ENCODE assay signal across 17 cellular contexts in the genomic region with DNA sequence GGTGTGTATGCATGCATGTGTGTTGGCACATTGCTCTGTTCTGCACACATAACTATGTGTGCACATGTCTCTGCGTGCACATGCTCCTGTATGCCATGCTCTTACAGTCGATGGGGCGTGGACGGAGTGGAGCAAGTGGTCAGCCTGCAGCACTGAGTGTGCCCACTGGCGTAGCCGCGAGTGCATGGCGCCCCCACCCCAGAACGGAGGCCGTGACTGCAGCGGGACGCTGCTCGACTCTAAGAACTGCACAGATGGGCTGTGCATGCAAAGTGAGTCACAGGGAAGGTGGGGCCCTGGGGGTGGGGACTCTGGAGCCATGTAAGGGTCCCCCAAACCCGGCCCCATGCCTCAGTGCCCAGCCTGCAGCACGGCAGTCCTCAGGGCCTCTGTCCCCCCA. TPM values are rescaled to one million over a fixed set of nuclear protein-coding genes. Genes with fewer than 3 reads are reported as not detected.
DNase-seq lines count a peak whose midpoint lies in the region; ATAC-seq and TF ChIP-seq lines count a peak whose summit lies in the region.
"Had no signal": no experiment of that assay in that cellular context is flagged by ENCODE, and none has a peak within 500 bp of the region (broad histone marks: within the 10 kb centered on the region; RNA-seq: fewer than 3 reads in every experiment).

No MANE protein-coding gene starts in this region.

- no peak overlapping the region for H4K12ac ChIP-seq in trophoblast cell (ENCODE audit: low read depth, low read length)

- H3K27me3 ChIP-seq in right cardiac atrium (ENCODE audit: control insufficient read depth, insufficient read depth) (no peaks in the 10 kb centered on the region), lower lobe of right lung (ENCODE audit: low read depth) (no peaks in the 10 kb centered on the region), trophoblast cell (ENCODE audit: insufficient read depth, low read length) (no peaks in the 10 kb centered on the region), vagina (no peaks in the 10 kb centered on the region)
- H3K27me3 ChIP-seq: BLaER1 treated with 17β-estradiol and CSF1 and Interleukin-3, amounts not matched to agents 10 nM and 100 nM had no signal

- no peaks in the 10 kb centered on the region for H3K4me1 ChIP-seq in right cardiac atrium (ENCODE audit: control insufficient read depth, insufficient read depth, low read length)
- peaks cover 5% of the 10 kb centered on the region for H3K4me1 ChIP-seq in lower lobe of right lung
- no peaks in the 10 kb centered on the region for H3K4me1 ChIP-seq in trophoblast cell (ENCODE audit: control insufficient read depth in 1 of 2, insufficient read depth in 2 of 2, low read length in 2 of 2)
- H3K4me1 ChIP-seq in vagina, result peaks cover 6% of the 10 kb centered on the region

- no peak overlapping the region for H3K4ac ChIP-seq in trophoblast cell (ENCODE audit: low read depth, low read length)

- WGBS in right cardiac atrium, result 89% methylated on average over 15 of the region's 15 CpGs
- no CpG with 5 or more reads among the region's 15 CpGs for WGBS in trophoblast cell (ENCODE audit: extremely low coverage, insufficient coverage, insufficient read length)

- H3K79me1 ChIP-seq in trophoblast cell (ENCODE audit: low read length), result no peaks in the 10 kb centered on the region

- H3K36me3 ChIP-seq in lower lobe of right lung (peaks cover 40% of the 10 kb centered on the region), trophoblast cell (ENCODE audit: control insufficient read depth in 1 of 2, insufficient read depth in 2 of 2, low read length in 2 of 2) (peaks cover 94 to 96% of the 10 kb centered on the region in 2 experiments), vagina (peaks cover 0 to 32% of the 10 kb centered on the region in 2 donors)
- H3K36me3 ChIP-seq: BLaER1 treated with 17β-estradiol and CSF1 and Interleukin-3, amounts not matched to agents 10 nM and 100 nM had no signal

- no peak for TF ChIP-seq CTCF in lower lobe of right lung (IDR thresholded peaks at IDR 0.05)
- no peak for TF ChIP-seq CTCF in vagina (IDR thresholded peaks at IDR 0.05)

- no peak overlapping the region for H4K8ac ChIP-seq in trophoblast cell (ENCODE audit: low read depth, low read length)

- no peak overlapping the region for H3K9ac ChIP-seq in trophoblast cell (ENCODE audit: low read length)
- H3K9ac ChIP-seq: GM23248 had no signal

- no peak overlapping the region for H3K4me2 ChIP-seq in trophoblast cell (ENCODE audit: low read length)

- no peak overlapping the region for H3K14ac ChIP-seq in trophoblast cell (ENCODE audit: low read length)

- H4K91ac ChIP-seq in trophoblast cell (ENCODE audit: low read depth, low read length), result no peak overlapping the region

- ATAC-seq in right cardiac atrium (no peak), left ventricle myocardium superior (no peak), lower lobe of right lung (no peak)
- ATAC-seq: GM12878 had no signal

- no peak overlapping the region for H2AK5ac ChIP-seq in trophoblast cell (ENCODE audit: low read length)

- peak; percentile 4 to 37 (median 37) for DNase-seq in right cardiac atrium
- no peak for DNase-seq in left ventricle myocardium superior
- DNase-seq in lower lobe of right lung, result peak; percentile 42
- DNase-seq in trophoblast cell, result no peak
- no peak for DNase-seq in AML-193 (lab: John Stamatoyannopoulos, UW)
- no peak for DNase-seq in vagina (ENCODE audit: extremely low spot score in 2 of 2)
- DNase-seq: CD4-positive, alpha-beta T cell; CD8-positive, alpha-beta memory T cell; DMS 273 treated with DMSO at 0.1 percent for 48 hours; DMS79; EL; GDM1; GM23248; H7; HCEC 1CT had no signal

- no peaks in the 10 kb centered on the region for H3K9me3 ChIP-seq in right cardiac atrium (ENCODE audit: control insufficient read depth, low read length)
- H3K9me3 ChIP-seq in lower lobe of right lung, result no peaks in the 10 kb centered on the region
- peaks cover 4% of the 10 kb centered on the region for H3K9me3 ChIP-seq in trophoblast cell (ENCODE audit: insufficient read depth, low read depth, low read length)
- no peaks in the 10 kb centered on the region for H3K9me3 ChIP-seq in vagina
- H3K9me3 ChIP-seq: BLaER1 treated with 17β-estradiol and CSF1 and Interleukin-3, amounts not matched to agents 10 nM and 100 nM had no signal

- no peak overlapping the region for H3K23ac ChIP-seq in trophoblast cell (ENCODE audit: low read length)

- no peak overlapping the region for H2BK5ac ChIP-seq in trophoblast cell (ENCODE audit: low read depth, low read length, poor library complexity)

- H2BK120ac ChIP-seq in trophoblast cell (ENCODE audit: insufficient read depth, low read length, poor library complexity), result no peak overlapping the region

- H3K4me3 ChIP-seq in right cardiac atrium (ENCODE audit: low read length) (no peak overlapping the region), lower lobe of right lung (no peak overlapping the region), trophoblast cell (ENCODE audit: low read depth, low read length) (peak overlapping the region; percentile 18), vagina (no peak overlapping the region)
- H3K4me3 ChIP-seq: BLaER1 treated with 17β-estradiol and CSF1 and Interleukin-3, amounts not matched to agents 10 nM and 100 nM; GM12878; GM23248 had no signal

- no peak for TF ChIP-seq POLR2A in vagina (IDR thresholded peaks at IDR 0.05)

- no peak overlapping the region for H2BK12ac ChIP-seq in trophoblast cell (ENCODE audit: low read length)

- H3K18ac ChIP-seq in trophoblast cell (ENCODE audit: low read length), result no peak overlapping the region

- H3K79me2 ChIP-seq in trophoblast cell (ENCODE audit: control insufficient read depth, insufficient read depth, low read length, poor library complexity), result no peaks in the 10 kb centered on the region

- intact Hi-C loops in right cardiac atrium (cut with DNase I) (loop anchor here in 2 of 4 donors (5.0 to 10.0 kb wide), 2 partner anchors 81 to 364 kb away; no protein-coding TSS in a partner anchor), left ventricle myocardium superior (cut with micrococcal nuclease) (loop anchor here (10.0 kb wide), 1 partner anchor 364 kb away; no protein-coding TSS in a partner anchor), lower lobe of right lung (cut with DNase I) (no loop called here), vagina (cut with DNase I) (loop anchor here (5.0 kb wide), 1 partner anchor 361 kb away; no protein-coding TSS in a partner anchor)

- no peak overlapping the region for H2AFZ ChIP-seq in trophoblast cell (ENCODE audit: insufficient read depth, low read length, poor library complexity)
- H2AFZ ChIP-seq: GM23248 had no signal

- H3K27ac ChIP-seq in right cardiac atrium (ENCODE audit: low read length) (no peak overlapping the region), lower lobe of right lung (no peak overlapping the region), trophoblast cell (ENCODE audit: low read depth, low read length) (no peak overlapping the region), vagina (no peak overlapping the region)
- H3K27ac ChIP-seq: GM23248 had no signal

RNA-seq across cellular contexts. Expression of gene SLC29A3, which starts 30.6 kb away (rescaled TPM):
- total RNA-seq in right cardiac atrium (1 to 10 TPM; 2.2 to 2.7 (median 2.4) TPM), left ventricle myocardium superior (2.0 TPM), lower lobe of right lung (13.2 TPM), vagina (7.6 TPM)
- 1.4 TPM for polyA plus RNA-seq in right cardiac atrium
- 6.4 and 6.8 TPM in 2 replicates for polyA plus RNA-seq in trophoblast cell (2013)

Comparison
In these comparisons a context has a peak if more than half of its experiments do, and no peak if none do; other contexts are left out.
1. DNase-seq: peak in right cardiac atrium (3 of 3) and lower lobe of right lung (single experiment); none in left ventricle myocardium superior (single experiment), trophoblast cell (0 of 2), AML-193 (0 of 2) and vagina (0 of 2).